In the genomic region with DNA sequence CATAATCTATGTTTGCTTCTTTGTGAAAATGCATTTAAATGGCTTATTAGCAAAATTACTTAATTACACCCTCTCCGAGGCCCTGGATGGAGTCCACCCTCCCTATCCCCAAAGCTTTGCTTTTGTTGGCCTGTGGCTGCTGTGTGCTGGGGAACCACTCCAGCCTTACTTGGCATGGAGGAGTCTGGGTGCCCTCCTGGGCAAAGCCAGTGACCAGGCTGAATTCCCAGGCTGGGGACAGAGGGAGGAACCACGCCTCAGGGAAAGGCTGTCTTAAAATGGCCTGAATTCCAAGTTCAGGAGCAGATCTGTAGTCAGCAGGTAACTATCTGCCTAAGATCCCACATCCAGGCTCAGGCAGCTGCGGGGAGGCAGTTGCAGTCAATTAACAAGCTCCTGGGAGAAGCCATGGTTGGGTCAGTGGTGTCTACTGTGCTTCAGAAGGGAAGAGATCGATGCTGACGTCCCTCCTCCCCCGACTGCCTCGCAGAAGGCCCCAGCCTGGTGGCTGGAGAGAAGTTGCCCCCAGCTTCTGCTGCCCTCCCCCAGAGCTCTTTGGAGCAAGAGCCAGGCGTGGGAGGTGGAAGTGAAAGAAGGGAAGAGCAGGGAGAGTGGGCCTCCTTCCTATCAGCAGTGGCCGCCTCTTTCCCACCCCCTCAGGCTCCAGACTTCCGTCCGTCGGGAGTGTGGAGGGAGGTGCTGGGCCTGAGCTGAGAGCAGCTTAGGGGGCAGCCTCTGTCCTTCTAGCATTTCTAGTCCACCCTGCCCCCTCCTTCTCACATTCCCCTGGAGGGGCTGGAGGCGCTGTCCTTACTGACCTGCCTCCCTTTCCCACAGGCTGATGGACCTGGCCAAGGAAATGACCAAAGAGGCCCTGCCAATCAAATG, we compare ENCODE assay signal across 10 cellular contexts. TPM values are rescaled to one million over a fixed set of nuclear protein-coding genes. Genes with fewer than 3 reads are reported as not detected.
DNase-seq lines count a peak whose midpoint lies in the region; ATAC-seq and TF ChIP-seq lines count a peak whose summit lies in the region.
"Had no signal": no experiment of that assay in that cellular context is flagged by ENCODE, and none has a peak within 500 bp of the region (broad histone marks: within the 10 kb centered on the region; RNA-seq: fewer than 3 reads in every experiment).

No MANE protein-coding gene starts in this region.

- 0 out of 3 replicates have a peak, but pooled peaks cover 4% of the 10 kb centered on the region for H3K9me3 Mint-ChIP-seq in GM23338

- no peaks in the 10 kb centered on the region for H3K9me2 ChIP-seq in GM23338 (ENCODE audit: insufficient read depth)

- peak; percentile 52 for DNase-seq in GM23338 (ENCODE audit: low spot score)
- DNase-seq in adrenal gland: peak in 5 of 7 donors; percentile 54 to 75 (median 63)
- DNase-seq in right atrium auricular region (ENCODE audit: low spot score): peak; percentile 88
- no peak for DNase-seq in KG1 (lab: John Stamatoyannopoulos, UW)
- no peak for DNase-seq in NCI-H146 treated with DMSO at 0.1 percent for 48 hours (lab: John Stamatoyannopoulos, UW; ENCODE audit: unreplicated experiment)

- no peaks in the 10 kb centered on the region for H3K27me3 ChIP-seq in GM23338 (ENCODE audit: insufficient read depth)
- no peaks in the 10 kb centered on the region for H3K27me3 ChIP-seq in adrenal gland
- H3K27me3 ChIP-seq in right atrium auricular region: no peaks in the 10 kb centered on the region
- H3K27me3 ChIP-seq in rectal smooth muscle tissue (ENCODE audit: control insufficient read depth, insufficient read depth, low read length): peaks cover 2% of the 10 kb centered on the region

- no peak overlapping the region for H3K4me3 ChIP-seq in GM23338
- no peak overlapping the region for H3K4me3 ChIP-seq in adrenal gland
- H3K4me3 ChIP-seq in right atrium auricular region: no peak overlapping the region
- no peak overlapping the region for H3K4me3 ChIP-seq in rectal smooth muscle tissue (ENCODE audit: low read length)

- no peaks in the 10 kb centered on the region for H3K9me3 ChIP-seq in adrenal gland (replicated peaks in 1 of 3)
- H3K9me3 ChIP-seq in right atrium auricular region: no peaks in the 10 kb centered on the region

- no peaks in the 10 kb centered on the region for H3F3A ChIP-seq in GM23338 (replicated peaks; ENCODE audit: low read depth)

- ATAC-seq in GM23338 (peak; percentile 5; the same call in 2 of the 3 replicates), HG02938 (IDR thresholded peaks at IDR 0.05; ENCODE audit: unreplicated experiment) (no peak), HG02763 (IDR thresholded peaks at IDR 0.05; ENCODE audit: unreplicated experiment) (no peak)

- H3K27ac ChIP-seq in GM23338 (ENCODE audit: low read depth): no peak overlapping the region
- H3K27ac ChIP-seq in adrenal gland: peak overlapping the region; percentile 19 to 90 (median 71)
- H3K27ac ChIP-seq in right atrium auricular region: peak overlapping the region; percentile 86 to 98
- peak overlapping the region; percentile 71 for H3K27ac ChIP-seq in rectal smooth muscle tissue (ENCODE audit: low read depth, low read length)

- peaks cover 15% of the 10 kb centered on the region for H3K27me3 Mint-ChIP-seq in GM23338 (ENCODE audit: insufficient read depth, low read depth, poor library complexity)

- no peaks in the 10 kb centered on the region; the same call in 2 of the 3 replicates for H3K36me3 Mint-ChIP-seq in GM23338 (ENCODE audit: low read depth)

- H2AFZ ChIP-seq in GM23338: 0 out of 2 replicates have a peak overlapping the region, but pooled peaks have one; percentile 59

- no peak for TF ChIP-seq CTCF in GM23338 (conservative IDR thresholded peaks at IDR 0.05; ENCODE audit: low read depth in 2 of 2)
- peak in 1 of 6 experiments; percentile 7 for TF ChIP-seq CTCF in adrenal gland (IDR thresholded peaks at IDR 0.05)
- TF ChIP-seq CTCF in right atrium auricular region (IDR thresholded peaks at IDR 0.05): no peak

- intact Hi-C loops in adrenal gland (cut with DNase I): no loop called here

- no peak for TF ChIP-seq POLR2A in adrenal gland (IDR thresholded peaks at IDR 0.05)

- peaks cover 36% of the 10 kb centered on the region for H3K4me1 Mint-ChIP-seq in GM23338

- H3K36me3 ChIP-seq in GM23338 (ENCODE audit: insufficient read depth) (no peaks in the 10 kb centered on the region), adrenal gland (replicated peaks in 1 of 2) (no peaks in the 10 kb centered on the region), right atrium auricular region (peaks cover 8% of the 10 kb centered on the region), rectal smooth muscle tissue (ENCODE audit: control insufficient read depth, insufficient read depth, low read length) (no peaks in the 10 kb centered on the region)

- peaks cover 6% of the 10 kb centered on the region for H3K4me1 ChIP-seq in GM23338 (ENCODE audit: insufficient read depth)
- peaks cover 22 to 48% of the 10 kb centered on the region in 2 donors for H3K4me1 ChIP-seq in adrenal gland (replicated peaks in 1 of 2)
- H3K4me1 ChIP-seq in right atrium auricular region: peaks cover 0 to 80% of the 10 kb centered on the region in 2 donors
- H3K4me1 ChIP-seq in rectal smooth muscle tissue (ENCODE audit: control insufficient read depth, insufficient read depth, low read length): peaks cover 9% of the 10 kb centered on the region

- no peaks in the 10 kb centered on the region for H3K79me2 ChIP-seq in GM23338 (replicated peaks; ENCODE audit: insufficient read depth)

- no peak overlapping the region for H3K9ac ChIP-seq in rectal smooth muscle tissue (ENCODE audit: low read length)

- no peak overlapping the region for H3K27ac Mint-ChIP-seq in GM23338

- WGBS in adrenal gland, 4 donors: 46 to 68% (median 49%) methylated on average over 8 to 13 of the region's 13 CpGs

- H3K4me2 ChIP-seq in GM23338: peak overlapping the region; percentile 26; the same call in 1 of the 2 replicates

- no peaks in the 10 kb centered on the region for H4K20me1 ChIP-seq in GM23338 (replicated peaks; ENCODE audit: insufficient read depth)

- H3K4me3 Mint-ChIP-seq in GM23338: no peak overlapping the region

TF ChIP-seq in GM23338, 12 proteins besides CTCF, POLR2A, EP300 and RAD21 (continues in another document):
- no peak for TF ChIP-seq EZH2 (IDR thresholded peaks at IDR 0.05; ENCODE audit: low read depth, unreplicated experiment)
- TF ChIP-seq, protein P1, sequence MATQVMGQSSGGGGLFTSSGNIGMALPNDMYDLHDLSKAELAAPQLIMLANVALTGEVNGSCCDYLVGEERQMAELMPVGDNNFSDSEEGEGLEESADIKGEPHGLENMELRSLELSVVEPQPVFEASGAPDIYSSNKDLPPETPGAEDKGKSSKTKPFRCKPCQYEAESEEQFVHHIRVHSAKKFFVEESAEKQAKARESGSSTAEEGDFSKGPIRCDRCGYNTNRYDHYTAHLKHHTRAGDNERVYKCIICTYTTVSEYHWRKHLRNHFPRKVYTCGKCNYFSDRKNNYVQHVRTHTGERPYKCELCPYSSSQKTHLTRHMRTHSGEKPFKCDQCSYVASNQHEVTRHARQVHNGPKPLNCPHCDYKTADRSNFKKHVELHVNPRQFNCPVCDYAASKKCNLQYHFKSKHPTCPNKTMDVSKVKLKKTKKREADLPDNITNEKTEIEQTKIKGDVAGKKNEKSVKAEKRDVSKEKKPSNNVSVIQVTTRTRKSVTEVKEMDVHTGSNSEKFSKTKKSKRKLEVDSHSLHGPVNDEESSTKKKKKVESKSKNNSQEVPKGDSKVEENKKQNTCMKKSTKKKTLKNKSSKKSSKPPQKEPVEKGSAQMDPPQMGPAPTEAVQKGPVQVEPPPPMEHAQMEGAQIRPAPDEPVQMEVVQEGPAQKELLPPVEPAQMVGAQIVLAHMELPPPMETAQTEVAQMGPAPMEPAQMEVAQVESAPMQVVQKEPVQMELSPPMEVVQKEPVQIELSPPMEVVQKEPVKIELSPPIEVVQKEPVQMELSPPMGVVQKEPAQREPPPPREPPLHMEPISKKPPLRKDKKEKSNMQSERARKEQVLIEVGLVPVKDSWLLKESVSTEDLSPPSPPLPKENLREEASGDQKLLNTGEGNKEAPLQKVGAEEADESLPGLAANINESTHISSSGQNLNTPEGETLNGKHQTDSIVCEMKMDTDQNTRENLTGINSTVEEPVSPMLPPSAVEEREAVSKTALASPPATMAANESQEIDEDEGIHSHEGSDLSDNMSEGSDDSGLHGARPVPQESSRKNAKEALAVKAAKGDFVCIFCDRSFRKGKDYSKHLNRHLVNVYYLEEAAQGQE (IDR thresholded peaks at IDR 0.05; ENCODE audit: unreplicated experiment): no peak
- TF ChIP-seq ETS1 (IDR thresholded peaks at IDR 0.05): no peak

RNA-seq across cellular contexts. Expression of gene VASH1, which starts 11.3 kb away (rescaled TPM):
- total RNA-seq in GM23338 (2014; rRNA removed; shearing (Covaris generic)): 2.8 and 3.7 TPM in 2 replicates
- polyA plus RNA-seq in GM23338 (2016; fragmentation: Nextera tagmentation; extraction: Ambion mirVana): 0.78 and 1.4 TPM in 2 replicates
- 10 to 100 TPM; 13.6 to 58.5 (median 27.3) TPM for total RNA-seq in adrenal gland
- polyA plus RNA-seq in adrenal gland: 10 to 100 TPM; 16.8 to 39.4 (median 21.0) TPM
- total RNA-seq in right atrium auricular region: 10 to 100 TPM; 14.3 to 26.1 TPM

RNA-seq across cellular contexts. Expression of gene ANGEL1, which starts 40.1 kb away (rescaled TPM):
- 22.2 and 31.6 TPM in 2 replicates for total RNA-seq in GM23338 (2014; rRNA removed; shearing (Covaris generic))
- polyA plus RNA-seq in GM23338 (2016; fragmentation: Nextera tagmentation; extraction: Ambion mirVana) (4.6 and 5.3 TPM in 2 replicates), adrenal gland (10 to 100 TPM; 11.8 to 21.5 (median 18.7) TPM)
- total RNA-seq in adrenal gland (10 to 100 TPM; 22.2 to 38.2 (median 32.3) TPM), right atrium auricular region (10 to 100 TPM; 19.6 to 23.6 TPM)

RNA-seq across cellular contexts. Expression of gene LRRC74A, which starts 53.7 kb away (rescaled TPM):
- not detected in 2 replicates for total RNA-seq in GM23338 (2014; rRNA removed; shearing (Covaris generic))
- not detected in 2 replicates for polyA plus RNA-seq in GM23338 (2016; fragmentation: Nextera tagmentation; extraction: Ambion mirVana)
- total RNA-seq in adrenal gland: not detected
- not detected for polyA plus RNA-seq in adrenal gland
- total RNA-seq in right atrium auricular region: not detected
- total RNA-seq: cerebellum, G401 had no signal

Comparison
In these comparisons a context has a peak if more than half of its experiments do, and no peak if none do; other contexts are left out.
1. DNase-seq: peak in GM23338 (single experiment), adrenal gland (5 of 7) and right atrium auricular region (single experiment); none in KG1 (single experiment) and NCI-H146 treated with DMSO at 0.1 percent for 48 hours (single experiment).